26 cellular contexts compared by ENCODE assay signal in genomic region chr6:119218548-119218947, GRCh38.
"Had no signal": no experiment of that assay in that cellular context is flagged by ENCODE, and none has a peak within 500 bp of the region (broad histone marks: within the 10 kb centered on the region; RNA-seq: fewer than 3 reads in every experiment).

No MANE protein-coding gene starts in this region.

- H3K27ac ChIP-seq: epithelial cell of prostate, esophagus squamous epithelium, gastroesophageal sphincter had no signal

- ATAC-seq: activated CD4-positive, alpha-beta T cell treated with anti-CD3 and anti-CD28 coated beads for 36 hours; activated T-cell treated with anti-CD3 and anti-CD28 coated beads, Interleukin-2, amount 50 U/mL, for 4 hours; activated T-helper 17 cell treated with anti-CD3 and anti-CD28 coated beads, Interleukin-2, amount 50 U/mL, for 72 hours; gastroesophageal sphincter had no signal

- H3K4me3 ChIP-seq: esophagus squamous epithelium, gastroesophageal sphincter had no signal

- H3K36me3 ChIP-seq: esophagus squamous epithelium, gastroesophageal sphincter had no signal

- DNase-seq: activated CD4-positive, alpha-beta memory T cell treated with anti-CD3 and anti-CD28 coated beads for 36 hours; activated CD4-positive, alpha-beta T cell treated with anti-CD3 and anti-CD28 coated beads for 36 hours; activated CD4-positive, alpha-beta T cell treated with anti-CD3 and anti-CD28 coated beads, Interleukin-2, amount 10 ng/mL, durations not matched to agents 24 days and 14 days; activated CD4-positive, CD25-positive, alpha-beta regulatory T cell; activated CD4-positive, CD25-positive, alpha-beta regulatory T cell treated with anti-CD3 and anti-CD28 coated beads, Interleukin-2, amount 50 U/mL, for 72 hours; activated effector memory CD4-positive, alpha-beta T cell treated with Interleukin-2 at 50 U/mL for 16 hours; activated gamma-delta T cell treated with Interleukin-2 at 50 U/mL for 16 hours; activated naive CD4-positive, alpha-beta T cell treated with anti-CD3 and anti-CD28 coated beads, Interleukin-2, amount 50 U/mL, for 16 hours; activated naive CD4-positive, alpha-beta T cell treated with Interleukin-2 at 50 U/mL for 16 hours; activated T-cell treated with anti-CD3 and anti-CD28 coated beads, Interleukin-2, amount 50 U/mL, for 4 hours; amniotic stem cell; anterior cingulate cortex; caudate nucleus; cortex of kidney; effector CD8-positive, alpha-beta T cell; esophagus squamous epithelium; foreskin melanocyte; T-helper 1 cell; T-helper 2 cell had no signal

- H3K9me3 ChIP-seq: esophagus squamous epithelium, gastroesophageal sphincter had no signal

- H3K27me3 ChIP-seq: esophagus squamous epithelium, gastroesophageal sphincter had no signal

- FAIRE-seq: astrocyte, colon, endometrium, endothelial cell of umbilical vein had no signal
